Comparison of ENCODE assay signal across 19 cellular contexts in genomic region chr13:83229574-83230300, GRCh38.
DNase-seq lines count a peak whose midpoint lies in the region; ATAC-seq and TF ChIP-seq lines count a peak whose summit lies in the region.
"Had no signal": no experiment of that assay in that cellular context is flagged by ENCODE, and none has a peak within 500 bp of the region (broad histone marks: within the 10 kb centered on the region; RNA-seq: fewer than 3 reads in every experiment).

No MANE protein-coding gene starts in this region.

- no peaks in the 10 kb centered on the region for H3K36me3 Mint-ChIP-seq in CD8-positive, alpha-beta T cell
- H3K36me3 Mint-ChIP-seq: CD4-positive, alpha-beta memory T cell had no signal

- peak overlapping the region; percentile 3; the same call in 1 of the 2 replicates for H2BK120ac ChIP-seq in IMR-90 (ENCODE audit: low read depth, low read length)

- intact Hi-C loops in IMR-90 (cut with micrococcal nuclease) (no loop called here), esophagus squamous epithelium (cut with DNase I) (no loop called here), upper lobe of right lung (cut with DNase I) (no loop called here)
- intact Hi-C loops in CD8-positive, alpha-beta T cell (cut with DNase I, micrococcal nuclease) = no loop called here

- CTCF ChIA-PET in IMR-90 (lab: Yijun Ruan, JAX) = no interaction called here
- CTCF ChIA-PET in CD8-positive, alpha-beta T cell (lab: Charles Lee) = no interaction called here

- no peak overlapping the region for H2AK9ac ChIP-seq in IMR-90 (replicated peaks; ENCODE audit: low read depth, low read length, poor library complexity)

- no peak overlapping the region for H4K5ac ChIP-seq in IMR-90 (ENCODE audit: low read depth, low read length)

- H3K4me2 ChIP-seq in IMR-90 (ENCODE audit: low read depth, low read length) = no peak overlapping the region
- H3K4me2 ChIP-seq: BLaER1, KMS-11 had no signal

- peak overlapping the region in 1 of 2 experiments; percentile 13; a peak in 1 of 4 replicates for H4K8ac ChIP-seq in IMR-90 (ENCODE audit: low read depth in 2 of 2, low read length in 2 of 2)

- H3K4me3 ChIP-seq in IMR-90 (ENCODE audit: insufficient read depth, low read depth, low read length) (no peak overlapping the region), cardiac fibroblast (replicated peaks in 1 of 2; ENCODE audit: low read depth in 2 of 2, low read length in 2 of 2) (no peak overlapping the region), mesodermal cell (ENCODE audit: extremely low read depth, insufficient read depth, low read length, poor library complexity, severe bottlenecking) (no peak overlapping the region), esophagus squamous epithelium (no peak overlapping the region), upper lobe of right lung (no peak overlapping the region)
- no peak overlapping the region for H3K4me3 ChIP-seq in CD8-positive, alpha-beta T cell (ENCODE audit: low read depth, low read length)
- H3K4me3 ChIP-seq: BLaER1 had no signal

- H3K4ac ChIP-seq in IMR-90 (ENCODE audit: low read depth, low read length) = no peak overlapping the region; the same call in 1 of the 2 replicates

- peak overlapping the region; percentile 26 for H2BK5ac ChIP-seq in IMR-90 (ENCODE audit: low read depth, low read length, poor library complexity, severe bottlenecking)

- no peak overlapping the region for H3K9ac ChIP-seq in IMR-90 (ENCODE audit: low read depth, low read length)
- H3K9ac ChIP-seq: BLaER1, KMS-11 had no signal

- H3K27ac Mint-ChIP-seq in CD8-positive, alpha-beta T cell = no peak overlapping the region
- H3K27ac Mint-ChIP-seq: CD4-positive, alpha-beta memory T cell had no signal

- no peak for ATAC-seq in IMR-90 (ENCODE audit: low read depth)
- no peak for ATAC-seq in HG03457 (IDR thresholded peaks at IDR 0.05; ENCODE audit: unreplicated experiment)
- ATAC-seq in CD8-positive, alpha-beta T cell = no peak
- ATAC-seq in upper lobe of right lung = no peak
- ATAC-seq: PC-3 had no signal

- no peaks in the 10 kb centered on the region for H3K79me1 ChIP-seq in IMR-90 (ENCODE audit: low read depth in 1 of 2, low read length in 2 of 2)

- dilution Hi-C loops in IMR-90 (cut with HindIII; ENCODE audit: low sequenced_read_pairs, unreplicated experiment) = no loop called here

- no peak overlapping the region; the same call in 1 of the 2 replicates for H3K14ac ChIP-seq in IMR-90 (replicated peaks; ENCODE audit: low read depth, low read length)

- no peak overlapping the region for H4K91ac ChIP-seq in IMR-90 (ENCODE audit: insufficient read depth, low read depth, low read length)

- H3K27me3 Mint-ChIP-seq in CD8-positive, alpha-beta T cell (ENCODE audit: low read depth) = no peaks in the 10 kb centered on the region
- H3K27me3 Mint-ChIP-seq: CD4-positive, alpha-beta memory T cell had no signal

- peak overlapping the region; percentile 26; the same call in 1 of the 2 replicates for H2BK20ac ChIP-seq in IMR-90 (ENCODE audit: low read depth, low read length)

- no peaks in the 10 kb centered on the region for H3K9me3 ChIP-seq in IMR-90 (ENCODE audit: control insufficient read depth, insufficient read depth, low read length)
- H3K9me3 ChIP-seq in mesodermal cell (ENCODE audit: control insufficient read depth, low read length) = no peaks in the 10 kb centered on the region
- no peaks in the 10 kb centered on the region for H3K9me3 ChIP-seq in esophagus squamous epithelium
- no peaks in the 10 kb centered on the region for H3K9me3 ChIP-seq in CD8-positive, alpha-beta T cell (ENCODE audit: low read length)
- no peaks in the 10 kb centered on the region for H3K9me3 ChIP-seq in upper lobe of right lung
- H3K9me3 ChIP-seq: BLaER1 had no signal

- H3K4me1 Mint-ChIP-seq in CD8-positive, alpha-beta T cell (ENCODE audit: low read depth) = no peaks in the 10 kb centered on the region
- H3K4me1 Mint-ChIP-seq: CD4-positive, alpha-beta memory T cell had no signal

- no peak overlapping the region for H3K23ac ChIP-seq in IMR-90 (ENCODE audit: low read depth, low read length)

- DNase-seq in A172 (ENCODE audit: low spot score) = peak; percentile 18
- peak; percentile 40 for DNase-seq in IMR-90
- peak; percentile 41 to 44 for DNase-seq in cardiac fibroblast (ENCODE audit: low read depth in 2 of 2)
- no peak for DNase-seq in esophagus squamous epithelium (lab: John Stamatoyannopoulos, UW)
- no peak for DNase-seq in CD8-positive, alpha-beta T cell
- no peak for DNase-seq in upper lobe of right lung
- DNase-seq: Calu3; CD4-positive, alpha-beta memory T cell; DMS53; MV-4-11; NCI-H1694 treated with DMSO at 0.1 percent for 48 hours; NCI-H510A treated with DMSO at 0.1 percent for 48 hours; PC-3; RPMI8226; SHP77 treated with DMSO at 0.1 percent for 48 hours had no signal

- H2AK5ac ChIP-seq in IMR-90 (ENCODE audit: low read depth, low read length) = no peak overlapping the region

- no peak overlapping the region for H2AFZ ChIP-seq in IMR-90 (replicated peaks; ENCODE audit: low read length, poor library complexity)

- H3K9me3 Mint-ChIP-seq in CD8-positive, alpha-beta T cell = peaks cover 2% of the 10 kb centered on the region

- H3K56ac ChIP-seq in IMR-90 (ENCODE audit: extremely low read depth, insufficient read depth, low read length) = no peak overlapping the region

- POLR2A ChIA-PET in IMR-90 (lab: Charles Lee; ENCODE audit: unreplicated experiment) = no interaction called here
- POLR2A ChIA-PET in CD8-positive, alpha-beta T cell (lab: Charles Lee) = no interaction called here

- H3K9me1 ChIP-seq in IMR-90 (ENCODE audit: insufficient read depth, low read length) = no peaks in the 10 kb centered on the region

- BruUV-seq in IMR-90 (replicated peaks; lab: Mats Ljungman, UMichigan) = no TSS peak

- H3K4me3 Mint-ChIP-seq in CD8-positive, alpha-beta T cell = no peak overlapping the region
- H3K4me3 Mint-ChIP-seq: CD4-positive, alpha-beta memory T cell had no signal

- no CpG with 5 or more reads among the region's 1 CpG for WGBS in IMR-90 (ENCODE audit: extremely low coverage in 2 of 2, insufficient read length in 1 of 2), 2 experiments
- no CpG with 5 or more reads among the region's 1 CpG for WGBS in mesodermal cell (ENCODE audit: insufficient coverage in 2 of 2), 2 experiments
- 56 to 72% methylated on average over 1 of the region's 1 CpG for WGBS in esophagus squamous epithelium, 2 donors

- H3K18ac ChIP-seq in IMR-90 (ENCODE audit: low read depth, low read length) = peak overlapping the region; percentile 64; the same call in 1 of the 2 replicates

- no peaks in the 10 kb centered on the region for H3K27me3 ChIP-seq in IMR-90 (ENCODE audit: control insufficient read depth, insufficient read depth, low read length)
- H3K27me3 ChIP-seq in esophagus squamous epithelium = no peaks in the 10 kb centered on the region
- H3K27me3 ChIP-seq in CD8-positive, alpha-beta T cell (ENCODE audit: insufficient read depth, low read length) = no peaks in the 10 kb centered on the region
- H3K27me3 ChIP-seq in upper lobe of right lung = no peaks in the 10 kb centered on the region
- H3K27me3 ChIP-seq: BLaER1 had no signal

- in situ Hi-C loops in IMR-90 (cut with MboI; ENCODE audit: low sequenced_read_pairs) = no loop called here

- TF ChIP-seq CTCF in IMR-90 (conservative IDR thresholded peaks at IDR 0.05; ENCODE audit: low read depth, low read length) (no peak), cardiac fibroblast (IDR thresholded peaks at IDR 0.05; ENCODE audit: low read depth, low read length) (no peak), esophagus squamous epithelium (IDR thresholded peaks at IDR 0.05) (no peak), upper lobe of right lung (IDR thresholded peaks at IDR 0.05) (no peak)
- no peak for TF ChIP-seq CTCF in CD8-positive, alpha-beta T cell (IDR thresholded peaks at IDR 0.05)

- H3K27ac ChIP-seq in IMR-90 (ENCODE audit: insufficient read depth, low read length) (no peak overlapping the region), mesodermal cell (ENCODE audit: low read depth, low read length, severe bottlenecking) (peak overlapping the region; percentile 76), esophagus squamous epithelium (no peak overlapping the region), upper lobe of right lung (no peak overlapping the region)
- no peak overlapping the region for H3K27ac ChIP-seq in CD8-positive, alpha-beta T cell (ENCODE audit: low read depth, low read length)
- H3K27ac ChIP-seq: BLaER1, KMS-11 had no signal

- no peaks in the 10 kb centered on the region for H4K20me1 ChIP-seq in IMR-90 (ENCODE audit: insufficient read depth, low read length)
- H4K20me1 ChIP-seq: BLaER1 had no signal

- TF ChIP-seq RAD21 in IMR-90 (IDR thresholded peaks at IDR 0.05; ENCODE audit: low read length) = no peak

- TF ChIP-seq POLR2A in IMR-90 (IDR thresholded peaks at IDR 0.05; ENCODE audit: low read depth, low read length) (no peak), esophagus squamous epithelium (IDR thresholded peaks at IDR 0.05) (no peak)

- H3K36me3 ChIP-seq in IMR-90 (ENCODE audit: control insufficient read depth, insufficient read depth, low read length) (no peaks in the 10 kb centered on the region), mesodermal cell (ENCODE audit: control insufficient read depth, insufficient read depth, low read length) (no peaks in the 10 kb centered on the region), esophagus squamous epithelium (no peaks in the 10 kb centered on the region), upper lobe of right lung (no peaks in the 10 kb centered on the region)
- no peaks in the 10 kb centered on the region for H3K36me3 ChIP-seq in CD8-positive, alpha-beta T cell (ENCODE audit: insufficient read depth, low read length)
- H3K36me3 ChIP-seq: BLaER1 had no signal

- 0 out of 3 replicates have a peak overlapping the region, but pooled peaks have one; percentile 50 for H2BK15ac ChIP-seq in IMR-90 (ENCODE audit: low read depth, low read length)

- H3K4me1 ChIP-seq in IMR-90 (ENCODE audit: control insufficient read depth, insufficient read depth, low read length) = no peaks in the 10 kb centered on the region; the same call in 1 of the 2 replicates
- no peaks in the 10 kb centered on the region for H3K4me1 ChIP-seq in mesodermal cell (ENCODE audit: control insufficient read depth, insufficient read depth, low read length, poor library complexity, severe bottlenecking)
- no peaks in the 10 kb centered on the region for H3K4me1 ChIP-seq in esophagus squamous epithelium
- no peaks in the 10 kb centered on the region for H3K4me1 ChIP-seq in CD8-positive, alpha-beta T cell (ENCODE audit: insufficient read depth, low read length)
- H3K4me1 ChIP-seq in upper lobe of right lung = no peaks in the 10 kb centered on the region
- H3K4me1 ChIP-seq: BLaER1 had no signal

TF ChIP-seq in IMR-90, 13 proteins besides CTCF, POLR2A, EP300 and RAD21 (continues in another document):
- TF ChIP-seq ELK1 (IDR thresholded peaks at IDR 0.05; ENCODE audit: borderline replicate concordance, low read depth, low read length) = no peak

Comparison
In these comparisons a context has a peak if more than half of its experiments do, and no peak if none do; other contexts are left out.
1. DNase-seq: peak in A172 (single experiment), IMR-90 (single experiment) and cardiac fibroblast (2 of 2); none in esophagus squamous epithelium (single experiment), CD8-positive, alpha-beta T cell (0 of 7) and upper lobe of right lung (single experiment).